ENCODE assay signal across 9 cellular contexts in the genomic region with DNA sequence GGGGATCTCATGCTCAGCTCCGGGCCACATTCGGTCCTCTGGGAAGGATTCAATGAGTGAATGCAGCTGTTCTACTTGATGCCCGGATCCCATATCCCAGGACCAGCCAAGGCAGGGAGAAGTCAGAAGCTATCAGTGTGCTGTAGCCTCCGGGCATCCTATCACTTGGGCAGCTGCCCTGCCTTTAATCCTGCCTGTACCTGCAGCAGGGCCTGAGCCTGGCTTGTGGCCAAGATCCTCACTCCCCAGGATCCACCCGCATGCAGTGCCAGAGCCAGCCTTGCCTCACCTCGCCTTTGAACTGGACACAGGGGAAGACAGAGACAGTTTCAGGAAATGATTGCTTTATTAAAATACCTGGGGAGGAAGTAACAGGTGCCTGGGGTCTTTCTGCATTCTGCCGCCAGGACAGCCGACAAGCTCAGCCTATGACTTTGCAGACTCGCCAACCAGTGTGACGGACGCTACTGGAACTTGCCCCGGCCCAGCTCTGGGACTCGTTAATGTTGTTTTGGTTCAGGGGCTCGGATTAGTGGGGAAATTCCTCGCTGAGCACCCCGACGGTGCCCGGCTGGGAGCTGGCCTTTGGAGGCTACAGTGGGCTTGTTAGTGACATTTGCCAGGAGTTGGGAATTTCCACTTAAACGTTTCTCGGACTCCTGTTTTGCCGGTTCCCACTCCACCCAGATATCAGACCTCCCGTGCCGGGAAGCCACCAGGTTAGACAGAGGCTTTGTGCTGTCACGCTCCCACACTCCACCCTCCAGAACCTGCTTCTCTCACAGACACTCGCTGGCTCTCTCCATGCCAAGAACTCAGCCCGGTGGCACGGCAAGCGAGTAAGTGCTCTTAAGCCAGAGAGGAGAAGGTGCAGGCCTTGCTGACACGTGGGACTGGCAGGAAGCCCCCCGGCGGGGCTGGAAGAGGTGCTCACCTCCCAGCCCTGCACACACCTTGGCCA. TPM values are rescaled to one million over a fixed set of nuclear protein-coding genes. Genes with fewer than 3 reads are reported as not detected.
DNase-seq lines count a peak whose midpoint lies in the region; ATAC-seq, FAIRE-seq and TF ChIP-seq lines count a peak whose summit lies in the region.
"Had no signal": no experiment of that assay in that cellular context is flagged by ENCODE, and none has a peak within 500 bp of the region (broad histone marks: within the 10 kb centered on the region; RNA-seq: fewer than 3 reads in every experiment).

No MANE protein-coding gene starts in this region.

- peak overlapping the region; percentile 71 for H3K4me3 Mint-ChIP-seq in Caco-2 (ENCODE audit: unreplicated experiment)

- no peaks in the 10 kb centered on the region for H3K27me3 Mint-ChIP-seq in Caco-2 (ENCODE audit: insufficient read depth, unreplicated experiment)

- TSS peak; percentile 30 for BruUV-seq in Caco-2 (replicated peaks; lab: Mats Ljungman, UMichigan)

- H3K9me3 Mint-ChIP-seq in Caco-2 (ENCODE audit: unreplicated experiment) = no peaks in the 10 kb centered on the region

- peak overlapping the region; percentile 40 for H3K27ac Mint-ChIP-seq in Caco-2 (ENCODE audit: unreplicated experiment)

- peaks cover 27% of the 10 kb centered on the region for H3K4me1 ChIP-seq in Caco-2

- intact Hi-C loops in Caco-2 (cut with micrococcal nuclease; ENCODE audit: unreplicated experiment) = no loop called here

- POLR2A ChIA-PET in Caco-2 (lab: Charles Lee) = no interaction called here

- DNase-seq in Caco-2 = no peak
- peak; percentile 77 for DNase-seq in NCI-H2196 (lab: John Stamatoyannopoulos, UW; ENCODE audit: unreplicated experiment)
- peak; percentile 46 for DNase-seq in epithelial cell of prostate (ENCODE audit: low read depth, low spot score)
- DNase-seq in omental fat pad (ENCODE audit: low spot score) = no peak
- DNase-seq in NCI-H2227 treated with DMSO at 0.1 percent for 48 hours (lab: John Stamatoyannopoulos, UW) = no peak
- DNase-seq in Kasumi-1 (lab: John Stamatoyannopoulos, UW) = no peak
- no peak for DNase-seq in urothelium cell line (ENCODE audit: low spot score)

- H3K4me1 Mint-ChIP-seq in Caco-2 (ENCODE audit: low read depth, unreplicated experiment) = peaks cover 13% of the 10 kb centered on the region

- no peaks in the 10 kb centered on the region for H3K36me3 ChIP-seq in Caco-2 (ENCODE audit: control insufficient read depth, insufficient read depth, low read length)

- H3K27ac ChIP-seq in epithelial cell of prostate = peak overlapping the region; percentile 25

- H3K36me3 Mint-ChIP-seq in Caco-2 (ENCODE audit: insufficient read depth, unreplicated experiment) = peaks cover 5% of the 10 kb centered on the region

- no peak for TF ChIP-seq CTCF in Caco-2 (IDR thresholded peaks at IDR 0.05; ENCODE audit: insufficient read depth in 1 of 2, low read depth in 1 of 2, low read length in 1 of 2, severe bottlenecking in 1 of 2, unreplicated experiment in 1 of 2)
- TF ChIP-seq CTCF in omental fat pad (IDR thresholded peaks at IDR 0.05) = no peak

- no peaks in the 10 kb centered on the region for H3K9me3 ChIP-seq in Caco-2

- FAIRE-seq in urothelium cell line (lab: Jason Lieb, UNC) = no peak
- FAIRE-seq: GM12892 had no signal

- ATAC-seq in omental fat pad (ENCODE audit: low FRiP score) = peak; percentile 10
- no peak for ATAC-seq in GM18502 (IDR thresholded peaks at IDR 0.05; ENCODE audit: poor library complexity, unreplicated experiment)

- CTCF ChIA-PET in Caco-2 (lab: Charles Lee) = interaction anchor here (1.1 kb wide), 1 partner anchor 14 kb away, joined by 4 read pairs; no protein-coding TSS in a partner anchor

- 0 out of 2 replicates have a peak overlapping the region, but pooled peaks have one; percentile 4 for H3K4me3 ChIP-seq in Caco-2 (ENCODE audit: low read depth, low read length)

- H3K27me3 ChIP-seq in Caco-2 (replicated peaks; ENCODE audit: control insufficient read depth, insufficient read depth, low read length) = no peaks in the 10 kb centered on the region

RNA-seq across cellular contexts. Expression of a gene that starts 0.7 kb away (rescaled TPM):
- total RNA-seq in Caco-2 (2022) (4.0 and 5.6 TPM in 2 replicates), omental fat pad (10 to 100 TPM in 2 of 4 donors, 1 to 10 TPM in 2; 4.2 to 12.4 (median 8.9) TPM)

RNA-seq across cellular contexts. Expression of a gene that starts 50.9 kb away (rescaled TPM):
- total RNA-seq in Caco-2 (2022) (22.8 and 28.0 TPM in 2 replicates), omental fat pad (10 to 100 TPM; 19.0 to 37.2 (median 28.7) TPM)

Comparison
In these comparisons a context has a peak if more than half of its experiments do, and no peak if none do; other contexts are left out.
1. DNase-seq: peak in NCI-H2196 (single experiment) and epithelial cell of prostate (single experiment); none in Caco-2 (0 of 2), omental fat pad (single experiment), NCI-H2227 treated with DMSO at 0.1 percent for 48 hours (single experiment), Kasumi-1 (0 of 2) and urothelium cell line (single experiment).